20 cellular contexts compared by ENCODE assay signal in genomic region chr1:238710697-238711096, GRCh38.
DNase-seq lines count a peak whose midpoint lies in the region; ATAC-seq and TF ChIP-seq lines count a peak whose summit lies in the region.
"Had no signal": no experiment of that assay in that cellular context is flagged by ENCODE, and none has a peak within 500 bp of the region (broad histone marks: within the 10 kb centered on the region; RNA-seq: fewer than 3 reads in every experiment).

No MANE protein-coding gene starts in this region.

- H3K18ac ChIP-seq in IMR-90 (ENCODE audit: low read depth, low read length), result no peak overlapping the region

- H3K27me3 ChIP-seq in BE2C, result no peaks in the 10 kb centered on the region
- H3K27me3 ChIP-seq in IMR-90 (ENCODE audit: control insufficient read depth, insufficient read depth, low read length), result no peaks in the 10 kb centered on the region
- no peaks in the 10 kb centered on the region for H3K27me3 ChIP-seq in WERI-Rb-1 (ENCODE audit: insufficient read depth, low read depth, severe bottlenecking)
- H3K27me3 ChIP-seq in effector memory CD4-positive, alpha-beta T cell (replicated peaks; ENCODE audit: control insufficient read depth, insufficient read depth, low read length, poor library complexity, severe bottlenecking), result no peaks in the 10 kb centered on the region

- no peak overlapping the region for H2BK5ac ChIP-seq in IMR-90 (ENCODE audit: low read depth, low read length, poor library complexity, severe bottlenecking)

- POLR2A ChIA-PET in IMR-90 (lab: Charles Lee; ENCODE audit: unreplicated experiment), result no interaction called here

- H2AK9ac ChIP-seq in IMR-90 (replicated peaks; ENCODE audit: low read depth, low read length, poor library complexity), result no peak overlapping the region

- H3K27ac ChIP-seq in IMR-90 (ENCODE audit: insufficient read depth, low read length) (no peak overlapping the region), WERI-Rb-1 (no peak overlapping the region)
- H3K27ac ChIP-seq in effector memory CD4-positive, alpha-beta T cell (ENCODE audit: insufficient read depth, low read length, poor library complexity, severe bottlenecking), result no peak overlapping the region
- H3K27ac ChIP-seq: coronary artery, epithelial cell of prostate, thoracic aorta had no signal

- WGBS in IMR-90 (ENCODE audit: extremely low coverage in 2 of 2, insufficient read length in 1 of 2), 2 experiments, result no CpG with 5 or more reads among the region's 2 CpGs

- no peaks in the 10 kb centered on the region for H3K9me3 ChIP-seq in BE2C
- H3K9me3 ChIP-seq in IMR-90 (ENCODE audit: control insufficient read depth, insufficient read depth, low read length), result no peaks in the 10 kb centered on the region
- H3K9me3 ChIP-seq in WERI-Rb-1 (ENCODE audit: severe bottlenecking), result no peaks in the 10 kb centered on the region
- H3K9me3 ChIP-seq in effector memory CD4-positive, alpha-beta T cell (ENCODE audit: control insufficient read depth, low read length), result no peaks in the 10 kb centered on the region
- H3K9me3 ChIP-seq: thoracic aorta had no signal

- H2BK20ac ChIP-seq in IMR-90 (ENCODE audit: low read depth, low read length), result no peak overlapping the region

- no peaks in the 10 kb centered on the region for H3K79me1 ChIP-seq in IMR-90 (ENCODE audit: low read depth in 1 of 2, low read length in 2 of 2)

- no peaks in the 10 kb centered on the region for H3K9me1 ChIP-seq in IMR-90 (ENCODE audit: insufficient read depth, low read length)

- H3K36me3 ChIP-seq in BE2C, result no peaks in the 10 kb centered on the region
- no peaks in the 10 kb centered on the region for H3K36me3 ChIP-seq in IMR-90 (ENCODE audit: control insufficient read depth, insufficient read depth, low read length)
- no peaks in the 10 kb centered on the region for H3K36me3 ChIP-seq in WERI-Rb-1
- no peaks in the 10 kb centered on the region for H3K36me3 ChIP-seq in effector memory CD4-positive, alpha-beta T cell (ENCODE audit: control insufficient read depth, insufficient read depth, low read length)
- H3K36me3 ChIP-seq: thoracic aorta had no signal

- no peak overlapping the region for H2AFZ ChIP-seq in IMR-90 (replicated peaks; ENCODE audit: low read length, poor library complexity)

- H2AK5ac ChIP-seq in IMR-90 (ENCODE audit: low read depth, low read length), result no peak overlapping the region

- CTCF ChIA-PET in IMR-90 (lab: Yijun Ruan, JAX), result no interaction called here

- TF ChIP-seq RAD21 in IMR-90 (IDR thresholded peaks at IDR 0.05; ENCODE audit: low read length), result peak; percentile 43

- no peak overlapping the region for H2BK15ac ChIP-seq in IMR-90 (ENCODE audit: low read depth, low read length)

- TF ChIP-seq CTCF in BE2C (IDR thresholded peaks at IDR 0.05; ENCODE audit: low read depth, low read length) (peak; percentile 21; the same call in 1 of the 2 replicates), IMR-90 (conservative IDR thresholded peaks at IDR 0.05; ENCODE audit: low read depth, low read length) (0 out of 2 replicates have a peak, but pooled peaks have one; percentile 30), WERI-Rb-1 (IDR thresholded peaks at IDR 0.05; ENCODE audit: low read depth, low read length) (peak; percentile 33; the same call in 1 of the 2 replicates), fibroblast of villous mesenchyme (IDR thresholded peaks at IDR 0.05; ENCODE audit: insufficient read depth, low read depth, low read length) (peak; percentile 14)

- no peaks in the 10 kb centered on the region for H4K20me1 ChIP-seq in IMR-90 (ENCODE audit: insufficient read depth, low read length)

- no TSS peak for BruUV-seq in IMR-90 (replicated peaks; lab: Mats Ljungman, UMichigan)

- no peak overlapping the region for H3K4ac ChIP-seq in IMR-90 (ENCODE audit: low read depth, low read length)

- no peak overlapping the region for H4K8ac ChIP-seq in IMR-90 (ENCODE audit: low read depth in 2 of 2, low read length in 2 of 2)

- H2BK120ac ChIP-seq in IMR-90 (ENCODE audit: low read depth, low read length), result no peak overlapping the region

- no peak overlapping the region for H3K56ac ChIP-seq in IMR-90 (ENCODE audit: extremely low read depth, insufficient read depth, low read length)

- dilution Hi-C loops in IMR-90 (cut with HindIII; ENCODE audit: low sequenced_read_pairs, unreplicated experiment), result no loop called here

- in situ Hi-C loops in IMR-90 (cut with MboI; ENCODE audit: low sequenced_read_pairs), result no loop called here

- no peak for TF ChIP-seq POLR2A in IMR-90 (IDR thresholded peaks at IDR 0.05; ENCODE audit: low read depth, low read length)

- intact Hi-C loops in IMR-90 (cut with micrococcal nuclease), result no loop called here

- no peak for ATAC-seq in IMR-90 (ENCODE audit: low read depth)
- ATAC-seq: activated CD4-positive, alpha-beta T cell treated with anti-CD3 and anti-CD28 coated beads for 36 hours; naive thymus-derived CD4-positive, alpha-beta T cell had no signal

- H3K4me1 ChIP-seq in BE2C, result no peaks in the 10 kb centered on the region
- H3K4me1 ChIP-seq in IMR-90 (ENCODE audit: control insufficient read depth, insufficient read depth, low read length), result no peaks in the 10 kb centered on the region
- no peaks in the 10 kb centered on the region for H3K4me1 ChIP-seq in effector memory CD4-positive, alpha-beta T cell (ENCODE audit: control insufficient read depth, insufficient read depth, low read length, poor library complexity, severe bottlenecking)

- H4K91ac ChIP-seq in IMR-90 (ENCODE audit: insufficient read depth, low read depth, low read length), result no peak overlapping the region

- no peak overlapping the region for H3K23ac ChIP-seq in IMR-90 (ENCODE audit: low read depth, low read length)

- H3K4me2 ChIP-seq in IMR-90 (ENCODE audit: low read depth, low read length), result no peak overlapping the region

- H3K14ac ChIP-seq in IMR-90 (replicated peaks; ENCODE audit: low read depth, low read length), result no peak overlapping the region

- no peak for DNase-seq in BE2C
- peak; percentile 8 for DNase-seq in IMR-90
- no peak for DNase-seq in WERI-Rb-1
- DNase-seq in fibroblast of villous mesenchyme (ENCODE audit: low read depth), result peak; percentile 2
- DNase-seq in effector memory CD4-positive, alpha-beta T cell, result no peak
- DNase-seq in stimulated activated naive CD4-positive, alpha-beta T cell treated with Interleukin-2 at 50 U/mL for 16 hours (lab: John Stamatoyannopoulos, UW), result no peak
- DNase-seq in NCI-H2196 (lab: John Stamatoyannopoulos, UW; ENCODE audit: unreplicated experiment), result no peak
- no peak for DNase-seq in mucosa of gallbladder (ENCODE audit: low spot score)
- DNase-seq: activated CD4-positive, alpha-beta T cell treated with anti-CD3 and anti-CD28 coated beads for 36 hours; activated gamma-delta T cell treated with Interleukin-2 at 50 U/mL for 16 hours; immature natural killer cell; naive thymus-derived CD4-positive, alpha-beta T cell; NCI-H1436 treated with DMSO at 0.1 percent for 48 hours; NCI-H345; posterior cingulate gyrus; SHP77 treated with DMSO at 0.1 percent for 48 hours had no signal

- no peak overlapping the region for H4K5ac ChIP-seq in IMR-90 (ENCODE audit: low read depth, low read length)

- H3K4me3 ChIP-seq in BE2C (ENCODE audit: low read depth, low read length) (no peak overlapping the region), IMR-90 (ENCODE audit: insufficient read depth, low read depth, low read length) (no peak overlapping the region), WERI-Rb-1 (ENCODE audit: low read depth, low read length) (no peak overlapping the region), fibroblast of villous mesenchyme (ENCODE audit: low read depth, low read length) (no peak overlapping the region)
- no peak overlapping the region for H3K4me3 ChIP-seq in effector memory CD4-positive, alpha-beta T cell (ENCODE audit: insufficient read depth, low read depth, low read length, poor library complexity, severe bottlenecking)
- H3K4me3 ChIP-seq: coronary artery, lung, thoracic aorta had no signal

- H3K9ac ChIP-seq in IMR-90 (ENCODE audit: low read depth, low read length), result no peak overlapping the region

TF ChIP-seq in IMR-90, 13 proteins besides CTCF, POLR2A, EP300 and RAD21:
- TF ChIP-seq SMC3 (IDR thresholded peaks at IDR 0.05; ENCODE audit: low read depth, low read length) (0 out of 2 replicates have a peak, but pooled peaks have one; percentile 13), RFX5 (IDR thresholded peaks at IDR 0.05; ENCODE audit: low read depth, low read length) (no peak)

Comparison
In these comparisons a context has a peak if more than half of its experiments do, and no peak if none do; other contexts are left out.
1. DNase-seq: peak in IMR-90 (single experiment) and fibroblast of villous mesenchyme (single experiment); none in BE2C (single experiment), WERI-Rb-1 (single experiment), effector memory CD4-positive, alpha-beta T cell (0 of 3), stimulated activated naive CD4-positive, alpha-beta T cell treated with Interleukin-2 at 50 U/mL for 16 hours (single experiment), NCI-H2196 (single experiment) and mucosa of gallbladder (single experiment).
2. Peak in every context shown above with its lines, with median percentiles within 50 percentile points of each other: CTCF ChIP-seq.